Comparison of ENCODE assay signal across 9 cellular contexts in the genomic region with DNA sequence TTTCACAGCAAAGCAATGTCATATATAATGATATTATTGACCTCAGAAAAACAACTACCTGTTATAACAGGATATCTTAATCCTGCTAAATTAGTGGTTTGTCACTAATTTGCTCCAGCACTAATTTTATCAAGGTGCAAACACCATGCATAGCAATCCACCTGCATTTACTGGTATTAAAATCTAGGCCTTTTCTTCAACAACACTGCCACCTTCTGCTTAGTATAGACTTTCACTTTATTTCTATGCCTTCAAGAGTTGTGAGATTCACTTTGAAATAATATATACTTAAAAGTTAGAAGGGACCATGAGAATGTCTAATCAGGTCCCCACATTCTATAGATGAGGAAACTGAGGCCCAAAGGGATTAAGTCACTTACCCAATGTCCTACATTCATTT.
DNase-seq lines count a peak whose midpoint lies in the region; TF ChIP-seq lines count a peak whose summit lies in the region.
"Had no signal": no experiment of that assay in that cellular context is flagged by ENCODE, and none has a peak within 500 bp of the region (broad histone marks: within the 10 kb centered on the region; RNA-seq: fewer than 3 reads in every experiment).

No MANE protein-coding gene starts in this region.

- H3K4me3 ChIP-seq in LNCaP clone FGC (ENCODE audit: low read depth, low read length) (no peak overlapping the region), retinal pigment epithelial cell (ENCODE audit: low read length) (no peak overlapping the region), MG63 (no peak overlapping the region)

- no peaks in the 10 kb centered on the region for H3K9me3 ChIP-seq in MG63

- peaks cover 22% of the 10 kb centered on the region for H3K27me3 Mint-ChIP-seq in chondrocyte (ENCODE audit: low read depth)
- H3K27me3 Mint-ChIP-seq in T-helper 2 cell treated with Interferon-gamma antibody and Interleukin-4, amounts not matched to agents 5 μg/mL and 100 μg/mL, for 36 hours (ENCODE audit: low read depth) = no peaks in the 10 kb centered on the region

- TF ChIP-seq CTCF in LNCaP clone FGC (IDR thresholded peaks at IDR 0.05; ENCODE audit: control insufficient read depth, extremely low read depth, insufficient read depth) (peak; percentile 63), chondrocyte (IDR thresholded peaks at IDR 0.05) (peak; percentile 89), retinal pigment epithelial cell (conservative IDR thresholded peaks at IDR 0.05; ENCODE audit: low read depth, low read length) (peak; percentile 48)

- H3K36me3 ChIP-seq in MG63 = no peaks in the 10 kb centered on the region

- no peaks in the 10 kb centered on the region for H3K4me1 Mint-ChIP-seq in chondrocyte (ENCODE audit: low read depth)
- H3K4me1 Mint-ChIP-seq in T-helper 2 cell treated with Interferon-gamma antibody and Interleukin-4, amounts not matched to agents 5 μg/mL and 100 μg/mL, for 36 hours (ENCODE audit: low read depth) = no peaks in the 10 kb centered on the region

- H3K27me3 ChIP-seq in MG63 = no peaks in the 10 kb centered on the region

- no peak overlapping the region for H3K27ac Mint-ChIP-seq in chondrocyte (ENCODE audit: unreplicated experiment)
- H3K27ac Mint-ChIP-seq in T-helper 2 cell treated with Interferon-gamma antibody and Interleukin-4, amounts not matched to agents 5 μg/mL and 100 μg/mL, for 36 hours = no peak overlapping the region

- DNase-seq in NCI-H345 treated with DMSO at 0.1 percent for 48 hours (lab: John Stamatoyannopoulos, UW; ENCODE audit: unreplicated experiment) = peak; percentile 3
- DNase-seq in NCI-H345 (lab: John Stamatoyannopoulos, UW) = no peak
- peak; percentile 28 for DNase-seq in LNCaP clone FGC (ENCODE audit: low read depth)
- no peak for DNase-seq in chondrocyte (ENCODE audit: low spot score)
- no peak for DNase-seq in retinal pigment epithelial cell (ENCODE audit: low read depth)
- DNase-seq in activated CD4-positive, alpha-beta T cell treated with anti-CD3 and anti-CD28 coated beads, Interleukin-2, amount 50 U/mL, for 48 hours = no peak
- DNase-seq in T-helper 2 cell treated with Interferon-gamma antibody and Interleukin-4, amounts not matched to agents 5 μg/mL and 100 μg/mL, for 36 hours (ENCODE audit: low spot score) = no peak
- DNase-seq in MG63 = no peak
- DNase-seq: NK-92 treated with Interleukin-12 subunit alpha and Interleukin-12 subunit beta, amount 100 ng/mL, for 24 hours had no signal

- peaks cover 3% of the 10 kb centered on the region for H3K36me3 Mint-ChIP-seq in chondrocyte (ENCODE audit: low read depth)
- H3K36me3 Mint-ChIP-seq in T-helper 2 cell treated with Interferon-gamma antibody and Interleukin-4, amounts not matched to agents 5 μg/mL and 100 μg/mL, for 36 hours (ENCODE audit: low read depth) = no peaks in the 10 kb centered on the region

- peaks cover 3% of the 10 kb centered on the region for H3K9me3 Mint-ChIP-seq in chondrocyte (ENCODE audit: low read depth)
- no peaks in the 10 kb centered on the region for H3K9me3 Mint-ChIP-seq in T-helper 2 cell treated with Interferon-gamma antibody and Interleukin-4, amounts not matched to agents 5 μg/mL and 100 μg/mL, for 36 hours

- H3K4me3 Mint-ChIP-seq in chondrocyte (ENCODE audit: unreplicated experiment) = no peak overlapping the region
- H3K4me3 Mint-ChIP-seq in T-helper 2 cell treated with Interferon-gamma antibody and Interleukin-4, amounts not matched to agents 5 μg/mL and 100 μg/mL, for 36 hours = no peak overlapping the region

Comparison
In these comparisons a context has a peak if more than half of its experiments do, and no peak if none do; other contexts are left out.
1. DNase-seq: peak in NCI-H345 treated with DMSO at 0.1 percent for 48 hours (single experiment) and LNCaP clone FGC (single experiment); none in NCI-H345 (single experiment), chondrocyte (single experiment), retinal pigment epithelial cell (single experiment), activated CD4-positive, alpha-beta T cell treated with anti-CD3 and anti-CD28 coated beads, Interleukin-2, amount 50 U/mL, for 48 hours (0 of 2), T-helper 2 cell treated with Interferon-gamma antibody and Interleukin-4, amounts not matched to agents 5 μg/mL and 100 μg/mL, for 36 hours (single experiment) and MG63 (single experiment).
2. Peak in every context shown above with its lines, with median percentiles within 50 percentile points of each other: CTCF ChIP-seq.